ENCODE assay signal across 15 cellular contexts in the genomic region with DNA sequence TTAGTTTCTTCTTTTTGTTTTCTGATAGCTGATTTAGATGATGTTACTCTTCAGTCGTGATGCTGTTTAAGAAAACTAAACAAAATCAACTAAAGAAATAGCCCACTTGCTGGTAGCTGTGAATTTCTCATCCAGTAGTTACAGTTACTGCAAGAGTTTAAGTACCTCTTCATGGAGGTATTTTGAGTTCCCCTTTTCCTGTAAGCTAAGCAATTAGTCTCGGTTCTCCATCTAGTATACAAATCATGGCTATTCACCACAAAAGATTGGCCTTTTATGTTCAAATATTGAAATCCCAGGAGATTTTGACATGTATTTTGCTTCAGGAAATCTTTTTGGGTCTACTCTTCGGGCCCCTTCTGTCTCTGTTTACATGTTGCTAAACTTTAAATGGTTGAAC. TPM values are rescaled to one million over a fixed set of nuclear protein-coding genes. Genes with fewer than 3 reads are reported as not detected.
DNase-seq lines count a peak whose midpoint lies in the region; FAIRE-seq and TF ChIP-seq lines count a peak whose summit lies in the region.
"Had no signal": no experiment of that assay in that cellular context is flagged by ENCODE, and none has a peak within 500 bp of the region (broad histone marks: within the 10 kb centered on the region; RNA-seq: fewer than 3 reads in every experiment).

No MANE protein-coding gene starts in this region.

- peaks cover 25% of the 10 kb centered on the region for H3K4me1 ChIP-seq in BLaER1
- H3K4me1 ChIP-seq in DOHH2 (ENCODE audit: control insufficient read depth, low read length): peaks cover 17% of the 10 kb centered on the region
- H3K4me1 ChIP-seq in kidney (ENCODE audit: control insufficient read depth in 1 of 2, insufficient read depth in 1 of 2, low read depth in 1 of 2, low read length in 2 of 2): peaks cover 22% of the 10 kb centered on the region in 2 donors

- H3K27ac ChIP-seq in BLaER1 (no peak overlapping the region), DOHH2 (ENCODE audit: low read depth, low read length) (no peak overlapping the region), kidney (ENCODE audit: low read depth in 2 of 2, low read length in 2 of 2) (no peak overlapping the region)
- H3K27ac ChIP-seq: A549, GM23248 had no signal

- peaks cover 80% of the 10 kb centered on the region for H3K4me1 Mint-ChIP-seq in mesothelial cell of epicardium

- no peak overlapping the region for H3K4me3 ChIP-seq in BLaER1
- H3K4me3 ChIP-seq in DOHH2 (ENCODE audit: low read length): peak overlapping the region; percentile 18; the same call in 1 of the 2 replicates
- H3K4me3 ChIP-seq in kidney (ENCODE audit: low read length in 2 of 2): no peak overlapping the region
- H3K4me3 ChIP-seq: A549, GM12878, GM23248 had no signal

- no peaks in the 10 kb centered on the region for H3K27me3 ChIP-seq in BLaER1
- H3K27me3 ChIP-seq in DOHH2 (ENCODE audit: control insufficient read depth, low read length): no peaks in the 10 kb centered on the region

- peak overlapping the region; percentile 75 for H3K27ac Mint-ChIP-seq in mesothelial cell of epicardium
- H3K27ac Mint-ChIP-seq: CD4-positive, alpha-beta T cell; H9 had no signal

- H3K36me3 ChIP-seq in BLaER1 (no peaks in the 10 kb centered on the region; the same call in 1 of the 2 replicates), DOHH2 (ENCODE audit: control insufficient read depth, low read length) (no peaks in the 10 kb centered on the region), kidney (ENCODE audit: control insufficient read depth in 1 of 2, insufficient read depth in 2 of 2, low read length in 2 of 2) (no peaks in the 10 kb centered on the region)

- no peaks in the 10 kb centered on the region; the same call in 1 of the 2 replicates for H3K9me3 ChIP-seq in BLaER1
- H3K9me3 ChIP-seq in DOHH2 (ENCODE audit: control insufficient read depth, insufficient read depth, low read length): no peaks in the 10 kb centered on the region
- no peaks in the 10 kb centered on the region for H3K9me3 ChIP-seq in kidney (ENCODE audit: control insufficient read depth in 1 of 2, low read length in 2 of 2)
- H3K9me3 ChIP-seq: A549 had no signal

- intact Hi-C loops in kidney (cut with DNase I): no loop called here

- no peaks in the 10 kb centered on the region for H3K9me2 ChIP-seq in DOHH2 (replicated peaks; ENCODE audit: control insufficient read depth, low read length)

- no peak for TF ChIP-seq CTCF in DOHH2 (IDR thresholded peaks at IDR 0.05; ENCODE audit: low read depth, low read length, poor library complexity, severe bottlenecking)
- no peak for TF ChIP-seq CTCF in mesothelial cell of epicardium (IDR thresholded peaks at IDR 0.05; ENCODE audit: unreplicated experiment)
- no peak for TF ChIP-seq CTCF in kidney (IDR thresholded peaks at IDR 0.05; ENCODE audit: borderline replicate concordance, extremely low read depth, insufficient read depth)

- H3K79me2 ChIP-seq in DOHH2 (ENCODE audit: control insufficient read depth, low read length): no peaks in the 10 kb centered on the region

- no peak overlapping the region for H3K4me3 Mint-ChIP-seq in mesothelial cell of epicardium
- H3K4me3 Mint-ChIP-seq: CD4-positive, alpha-beta T cell; H9 had no signal

- DNase-seq in NOMO-1 treated with dmso at 0.1 percent for 144 hours (lab: John Stamatoyannopoulos, UW; ENCODE audit: unreplicated experiment) (peak; percentile 15), mesothelial cell of epicardium (ENCODE audit: low spot score in 2 of 2, unreplicated experiment in 2 of 2) (no peak), NCI-H82 treated with DMSO at 0.1 percent for 48 hours (lab: John Stamatoyannopoulos, UW; ENCODE audit: unreplicated experiment) (no peak), 8988T (no peak), kidney (no peak)
- DNase-seq: Calu3; CD4-positive, alpha-beta T cell; DMS 273 treated with DMSO at 0.1 percent for 48 hours; GM23248; H9 had no signal

- peak overlapping the region; percentile 32 for H3K4me2 ChIP-seq in BLaER1
- H3K4me2 ChIP-seq in DOHH2 (ENCODE audit: low read length): peak overlapping the region; percentile 49
- H3K4me2 ChIP-seq: A549 had no signal

- no peak overlapping the region for H3K9ac ChIP-seq in BLaER1
- H3K9ac ChIP-seq in kidney (ENCODE audit: low read length in 2 of 2): no peak overlapping the region
- H3K9ac ChIP-seq: GM23248 had no signal

- H4K20me1 ChIP-seq in BLaER1: no peaks in the 10 kb centered on the region
- H4K20me1 ChIP-seq in DOHH2 (ENCODE audit: control insufficient read depth, insufficient read depth, low read depth, low read length): no peaks in the 10 kb centered on the region

- no peaks in the 10 kb centered on the region for H3K27me3 Mint-ChIP-seq in mesothelial cell of epicardium (ENCODE audit: low read depth)

- no peaks in the 10 kb centered on the region for H3F3A ChIP-seq in DOHH2 (ENCODE audit: control insufficient read depth, insufficient read depth)

- H3K36me3 Mint-ChIP-seq in mesothelial cell of epicardium: peaks cover 2% of the 10 kb centered on the region

- FAIRE-seq in kidney (lab: Jason Lieb, UNC): no peak
- FAIRE-seq: A549, GM12878, GM18507 had no signal

- H3K9me3 Mint-ChIP-seq in mesothelial cell of epicardium: no peaks in the 10 kb centered on the region
- H3K9me3 Mint-ChIP-seq: CD4-positive, alpha-beta T cell; H9 had no signal

RNA-seq across cellular contexts. Expression of gene HUNK, which starts 31.1 kb away (rescaled TPM):
- 58.8 to 61.4 TPM (median 60.6 TPM) in 3 replicates for total RNA-seq in mesothelial cell of epicardium
- total RNA-seq in kidney: 17.2 TPM
- polyA plus RNA-seq in kidney (ENCODE audit: insufficient read depth, low read depth, low replicate concordance): 2.7 TPM
- total RNA-seq: CD4-positive, alpha-beta T cell had no signal
